In the genomic region with DNA sequence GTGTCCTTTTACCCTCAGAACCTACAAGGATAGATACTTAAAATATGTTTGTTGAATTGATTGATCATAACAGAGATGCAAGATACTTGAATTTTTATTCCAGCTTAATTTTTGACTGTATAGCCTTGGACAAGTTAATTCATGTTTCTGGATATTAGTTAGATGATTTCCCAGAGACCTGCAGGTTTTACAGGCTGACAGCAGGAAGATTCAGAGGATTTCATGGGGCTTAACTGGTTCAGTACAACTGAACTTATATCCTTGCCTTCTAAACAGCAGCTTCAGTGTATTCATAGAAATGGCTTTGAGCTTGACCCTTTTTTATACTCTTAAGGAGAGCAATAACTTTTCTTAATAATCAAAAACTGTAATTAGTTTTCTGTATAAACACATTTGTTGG, we compare ENCODE assay signal across 21 cellular contexts.
DNase-seq lines count a peak whose midpoint lies in the region; ATAC-seq, FAIRE-seq and TF ChIP-seq lines count a peak whose summit lies in the region.
"Had no signal": no experiment of that assay in that cellular context is flagged by ENCODE, and none has a peak within 500 bp of the region (broad histone marks: within the 10 kb centered on the region; RNA-seq: fewer than 3 reads in every experiment).

No MANE protein-coding gene starts in this region.

- no peak for TF ChIP-seq RAD21 in A549 (conservative IDR thresholded peaks at IDR 0.05 in 1 of 2, IDR thresholded peaks at IDR 0.05 in 1 of 2)

- H3K27me3 Mint-ChIP-seq in activated CD8-positive, alpha-beta T cell treated with anti-CD3 and anti-CD28 coated beads for 36 hours: no peaks in the 10 kb centered on the region
- H3K27me3 Mint-ChIP-seq in activated CD8-positive, alpha-beta T cell treated with anti-CD3 and anti-CD28 coated beads, Interleukin-2, amount 10 ng/mL, durations not matched to agents 7 days and 5 days (ENCODE audit: low read depth): no peaks in the 10 kb centered on the region
- H3K27me3 Mint-ChIP-seq: CD4-positive, alpha-beta memory T cell had no signal

- H3K36me3 Mint-ChIP-seq in activated CD8-positive, alpha-beta T cell treated with anti-CD3 and anti-CD28 coated beads for 36 hours (ENCODE audit: low read depth): peaks cover 9% of the 10 kb centered on the region
- peaks cover 31% of the 10 kb centered on the region for H3K36me3 Mint-ChIP-seq in activated CD8-positive, alpha-beta T cell treated with anti-CD3 and anti-CD28 coated beads, Interleukin-2, amount 10 ng/mL, durations not matched to agents 7 days and 5 days (ENCODE audit: low read depth)

- H3K9me3 ChIP-seq in A549 (no peaks in the 10 kb centered on the region), Panc1 (ENCODE audit: control insufficient read depth, insufficient read depth, low read depth, low read length) (no peaks in the 10 kb centered on the region)

- peak overlapping the region; percentile 34 for H3K27ac Mint-ChIP-seq in activated CD8-positive, alpha-beta T cell treated with anti-CD3 and anti-CD28 coated beads for 36 hours
- no peak overlapping the region for H3K27ac Mint-ChIP-seq in activated CD8-positive, alpha-beta T cell treated with anti-CD3 and anti-CD28 coated beads, Interleukin-2, amount 10 ng/mL, durations not matched to agents 7 days and 5 days

- ATAC-seq in activated CD8-positive, alpha-beta T cell treated with anti-CD3 and anti-CD28 coated beads for 36 hours: no peak
- no peak for ATAC-seq in activated CD8-positive, alpha-beta T cell treated with anti-CD3 and anti-CD28 coated beads, Interleukin-2, amount 10 ng/mL, durations not matched to agents 7 days and 5 days
- ATAC-seq in A549 (no peak), Panc1 (no peak), left lobe of liver (no peak)

- no peak overlapping the region for H3K4me2 ChIP-seq in A549

- H3K4me3 ChIP-seq in A549 (no peak overlapping the region), Panc1 (ENCODE audit: low read depth in 2 of 2, low read length in 2 of 2) (no peak overlapping the region), epithelial cell of esophagus (ENCODE audit: low read length) (no peak overlapping the region)
- H3K4me3 ChIP-seq: GM23248 had no signal

- POLR2A ChIA-PET in activated CD8-positive, alpha-beta T cell treated with anti-CD3 and anti-CD28 coated beads for 36 hours (lab: Charles Lee): no interaction called here
- POLR2A ChIA-PET in activated CD8-positive, alpha-beta T cell treated with anti-CD3 and anti-CD28 coated beads, Interleukin-2, amount 10 ng/mL, durations not matched to agents 7 days and 5 days (lab: Charles Lee): no interaction called here
- POLR2A ChIA-PET in A549 (lab: Yijun Ruan, JAX): no interaction called here
- POLR2A ChIA-PET in Panc1 (lab: Charles Lee): no interaction called here

- in situ Hi-C loops in Panc1 (cut with HindIII; ENCODE audit: low pct_unique_long_range_greater_than_20kb, low sequenced_read_pairs): no loop called here

- H3K4me3 Mint-ChIP-seq in activated CD8-positive, alpha-beta T cell treated with anti-CD3 and anti-CD28 coated beads for 36 hours: no peak overlapping the region
- H3K4me3 Mint-ChIP-seq in activated CD8-positive, alpha-beta T cell treated with anti-CD3 and anti-CD28 coated beads, Interleukin-2, amount 10 ng/mL, durations not matched to agents 7 days and 5 days: no peak overlapping the region
- H3K4me3 Mint-ChIP-seq: CD4-positive, alpha-beta memory T cell had no signal

- BruUV-seq in Panc1 (replicated peaks; lab: Mats Ljungman, UMichigan): no TSS peak

- H3K4me1 ChIP-seq in A549 (peaks cover 33% of the 10 kb centered on the region), Panc1 (ENCODE audit: control insufficient read depth, insufficient read depth, low read length) (peaks cover 16% of the 10 kb centered on the region)

- H3K4me1 Mint-ChIP-seq in activated CD8-positive, alpha-beta T cell treated with anti-CD3 and anti-CD28 coated beads for 36 hours (ENCODE audit: low read depth): peaks cover 2% of the 10 kb centered on the region
- H3K4me1 Mint-ChIP-seq in activated CD8-positive, alpha-beta T cell treated with anti-CD3 and anti-CD28 coated beads, Interleukin-2, amount 10 ng/mL, durations not matched to agents 7 days and 5 days (ENCODE audit: low read depth): no peaks in the 10 kb centered on the region

- TF ChIP-seq POLR2A in A549 (IDR thresholded peaks at IDR 0.05; ENCODE audit: low read length): no peak

- intact Hi-C loops in activated CD8-positive, alpha-beta T cell treated with anti-CD3 and anti-CD28 coated beads for 36 hours (cut with micrococcal nuclease): no loop called here
- intact Hi-C loops in Panc1 (cut with micrococcal nuclease; ENCODE audit: unreplicated experiment): no loop called here

- no peak for DNase-seq in activated CD8-positive, alpha-beta T cell treated with anti-CD3 and anti-CD28 coated beads for 36 hours
- no peak for DNase-seq in activated CD8-positive, alpha-beta T cell treated with anti-CD3 and anti-CD28 coated beads, Interleukin-2, amount 10 ng/mL, durations not matched to agents 7 days and 5 days
- no peak for DNase-seq in A549 (ENCODE audit: low read depth in 1 of 2, low spot score in 1 of 2)
- no peak for DNase-seq in Panc1 (ENCODE audit: low read depth, low spot score)
- DNase-seq in epithelial cell of esophagus (ENCODE audit: low read depth): peak; percentile 22
- no peak for DNase-seq in NCI-H2081 (lab: John Stamatoyannopoulos, UW)
- no peak for DNase-seq in superior temporal gyrus (ENCODE audit: extremely low spot score)
- DNase-seq in left lobe of liver (ENCODE audit: low spot score): no peak
- DNase-seq: 8988T; C1 segment of cervical spinal cord; Calu3; CD4-positive, alpha-beta memory T cell; COR-L47; DMS53; DMS79 treated with DMSO at 0.1 percent for 48 hours; GF-D8; GM23248; H7; HCEC 1CT had no signal

- H3K9me3 Mint-ChIP-seq in activated CD8-positive, alpha-beta T cell treated with anti-CD3 and anti-CD28 coated beads for 36 hours: no peaks in the 10 kb centered on the region
- H3K9me3 Mint-ChIP-seq in activated CD8-positive, alpha-beta T cell treated with anti-CD3 and anti-CD28 coated beads, Interleukin-2, amount 10 ng/mL, durations not matched to agents 7 days and 5 days (ENCODE audit: insufficient read depth): no peaks in the 10 kb centered on the region
- H3K9me3 Mint-ChIP-seq: CD4-positive, alpha-beta memory T cell had no signal

- CTCF ChIA-PET in activated CD8-positive, alpha-beta T cell treated with anti-CD3 and anti-CD28 coated beads for 36 hours (lab: Charles Lee): interaction anchor here (1.6 kb wide), 1 partner anchor 10 kb away, joined by 4 read pairs; no protein-coding TSS in a partner anchor
- CTCF ChIA-PET in activated CD8-positive, alpha-beta T cell treated with anti-CD3 and anti-CD28 coated beads, Interleukin-2, amount 10 ng/mL, durations not matched to agents 7 days and 5 days (lab: Charles Lee): no interaction called here
- CTCF ChIA-PET in A549 (lab: Yijun Ruan, JAX): interaction anchor here (1.1 kb wide), 1 partner anchor 20 kb away, joined by 4 read pairs; no protein-coding TSS in a partner anchor
- CTCF ChIA-PET in Panc1 (lab: Charles Lee): no interaction called here

- FAIRE-seq in A549 (lab: Jason Lieb, UNC): peak; percentile 51
- FAIRE-seq: GM12891, H1 had no signal

- 0 out of 6 replicates have a peak overlapping the region, but pooled peaks of 1 of the 2 experiments have one; percentile 37 for H3K27ac ChIP-seq in A549
- H3K27ac ChIP-seq in Panc1 (ENCODE audit: low read length): peak overlapping the region; percentile 42; the same call in 1 of the 2 replicates
- H3K27ac ChIP-seq: GM23248 had no signal

- no peak for TF ChIP-seq EP300 in A549 (IDR thresholded peaks at IDR 0.05)

- no peaks in the 10 kb centered on the region for H3K36me3 ChIP-seq in Panc1 (ENCODE audit: control insufficient read depth, insufficient read depth, low read length)

- no peaks in the 10 kb centered on the region for H3K27me3 ChIP-seq in Panc1 (ENCODE audit: control insufficient read depth, insufficient read depth, low read length)

- TF ChIP-seq CTCF in activated CD8-positive, alpha-beta T cell treated with anti-CD3 and anti-CD28 coated beads for 36 hours (IDR thresholded peaks at IDR 0.05): no peak
- TF ChIP-seq CTCF in A549 (IDR thresholded peaks at IDR 0.05): no peak
- no peak for TF ChIP-seq CTCF in Panc1 (IDR thresholded peaks at IDR 0.05)
- TF ChIP-seq CTCF in epithelial cell of esophagus (IDR thresholded peaks at IDR 0.05; ENCODE audit: insufficient read depth, low read depth, low read length, missing control alignments): no peak

TF ChIP-seq in A549, 52 proteins besides CTCF, POLR2A, EP300 and RAD21:
- TF ChIP-seq TP53 (CRISPR knock-in tag; IDR thresholded peaks at IDR 0.05) (no peak), CHD4 (IDR thresholded peaks at IDR 0.05; ENCODE audit: borderline replicate concordance) (no peak), ESRRA (IDR thresholded peaks at IDR 0.05; ENCODE audit: borderline replicate concordance, low read length) (no peak), KDM5A (IDR thresholded peaks at IDR 0.05) (no peak), ZNF302 (CRISPR knock-in tag; IDR thresholded peaks at IDR 0.05) (no peak), BHLHE40 (IDR thresholded peaks at IDR 0.05; ENCODE audit: low read depth, low read length) (no peak), HEYL (CRISPR knock-in tag; IDR thresholded peaks at IDR 0.05) (no peak), CHD2 (IDR thresholded peaks at IDR 0.05; ENCODE audit: low read length, partially characterized antibody) (no peak)

Comparison
In these comparisons a context has a peak if more than half of its experiments do, and no peak if none do; other contexts are left out.
1. CTCF ChIA-PET loops: an anchor here in activated CD8-positive, alpha-beta T cell treated with anti-CD3 and anti-CD28 coated beads for 36 hours (1.6 kb wide) and A549 (1.1 kb wide); none called in activated CD8-positive, alpha-beta T cell treated with anti-CD3 and anti-CD28 coated beads, Interleukin-2, amount 10 ng/mL, durations not matched to agents 7 days and 5 days and Panc1.